Comparison of ENCODE assay signal across 22 cellular contexts in genomic region chr1:1577367-1578011, GRCh38. TPM values are rescaled to one million over a fixed set of nuclear protein-coding genes. Genes with fewer than 3 reads are reported as not detected.
A peak's percentile ranks its signal among the peaks of the same experiment; 100 is the strongest.
DNase-seq lines count a peak whose midpoint lies in the region; FAIRE-seq and TF ChIP-seq lines count a peak whose summit lies in the region.
"Had no signal": no experiment of that assay in that cellular context is flagged by ENCODE, and none has a peak within 500 bp of the region (broad histone marks: within the 10 kb centered on the region; RNA-seq: fewer than 3 reads in every experiment).

No MANE protein-coding gene starts in this region.

- no peaks in the 10 kb centered on the region for H3K36me3 ChIP-seq in colonic mucosa
- H3K36me3 ChIP-seq in osteoblast (ENCODE audit: insufficient read depth, low read length), result no peaks in the 10 kb centered on the region

- POLR2A ChIA-PET in activated CD4-positive, alpha-beta memory T cell treated with anti-CD3 and anti-CD28 coated beads, Interleukin-2, amount 10 ng/mL, durations not matched to agents 7 days and 5 days (lab: Charles Lee), result interaction anchor here (0.6 to 2.0 kb wide), 5 partner anchors 9 to 171 kb away, joined by 3 to 8 read pairs (median 4); partner anchors contain the start of gene MIB2

- DNase-seq in DMS53 (lab: John Stamatoyannopoulos, UW) (peak; percentile 67), DMS53 treated with DMSO at 0.1 percent for 48 hours (lab: John Stamatoyannopoulos, UW; ENCODE audit: unreplicated experiment) (no peak), NCI-H2196 (lab: John Stamatoyannopoulos, UW; ENCODE audit: unreplicated experiment) (peak; percentile 66), colonic mucosa (peak; percentile 56), osteoblast (ENCODE audit: insufficient read length, low spot score, missing footprints) (peak; percentile 15), frontal cortex (ENCODE audit: low spot score in 2 of 2) (no peak), GM12892 (ENCODE audit: insufficient read length) (no peak)
- DNase-seq in activated CD4-positive, alpha-beta memory T cell treated with anti-CD3 and anti-CD28 coated beads, Interleukin-2, amount 10 ng/mL, durations not matched to agents 7 days and 5 days, result no peak
- DNase-seq: 8988T; BE2C; CD4-positive, alpha-beta memory T cell; GDM1; HFFc6; NCI-H1092; NCI-H146; NCI-H2081; NCI-H446; NCI-H82 had no signal

- H3K4me1 ChIP-seq in colonic mucosa, result peaks cover 8% of the 10 kb centered on the region
- H3K4me1 ChIP-seq in osteoblast (ENCODE audit: insufficient read depth, low read length), result peaks cover 16% of the 10 kb centered on the region

- H2AFZ ChIP-seq in osteoblast (ENCODE audit: low read length), result no peak overlapping the region

- intact Hi-C loops in colonic mucosa (cut with DNase I), result no loop called here

- H3K36me3 Mint-ChIP-seq in activated CD4-positive, alpha-beta memory T cell treated with anti-CD3 and anti-CD28 coated beads, Interleukin-2, amount 10 ng/mL, durations not matched to agents 7 days and 5 days (ENCODE audit: low read depth), result peaks cover 9% of the 10 kb centered on the region

- H3K4me2 ChIP-seq in osteoblast (ENCODE audit: insufficient read depth, low read length), result no peak overlapping the region

- H3K4me3 ChIP-seq in colonic mucosa, result no peak overlapping the region
- no peak overlapping the region for H3K4me3 ChIP-seq in osteoblast (ENCODE audit: insufficient read depth, low read length)
- H3K4me3 ChIP-seq: GM12878, SK-N-MC had no signal

- H3K79me2 ChIP-seq in osteoblast (ENCODE audit: insufficient read depth, low read length), result peaks cover 22% of the 10 kb centered on the region

- peaks cover 20% of the 10 kb centered on the region for H3K4me1 Mint-ChIP-seq in activated CD4-positive, alpha-beta memory T cell treated with anti-CD3 and anti-CD28 coated beads, Interleukin-2, amount 10 ng/mL, durations not matched to agents 7 days and 5 days

- TF ChIP-seq POLR2A in GM12892 (IDR thresholded peaks at IDR 0.05; ENCODE audit: low read depth, low read length), result no peak

- no peak overlapping the region for H3K27ac Mint-ChIP-seq in activated CD4-positive, alpha-beta memory T cell treated with anti-CD3 and anti-CD28 coated beads, Interleukin-2, amount 10 ng/mL, durations not matched to agents 7 days and 5 days
- H3K27ac Mint-ChIP-seq: HFFc6 had no signal

- no peak overlapping the region for H3K4me3 Mint-ChIP-seq in activated CD4-positive, alpha-beta memory T cell treated with anti-CD3 and anti-CD28 coated beads, Interleukin-2, amount 10 ng/mL, durations not matched to agents 7 days and 5 days
- H3K4me3 Mint-ChIP-seq: CD4-positive, alpha-beta memory T cell; HFFc6 had no signal

- no peak overlapping the region for H3K27ac ChIP-seq in colonic mucosa
- H3K27ac ChIP-seq in osteoblast (ENCODE audit: low read depth, low read length), result no peak overlapping the region
- H3K27ac ChIP-seq: SK-N-MC had no signal

- CTCF ChIA-PET in activated CD4-positive, alpha-beta memory T cell treated with anti-CD3 and anti-CD28 coated beads, Interleukin-2, amount 10 ng/mL, durations not matched to agents 7 days and 5 days (lab: Charles Lee), result no interaction called here

- H4K20me1 ChIP-seq in osteoblast (ENCODE audit: insufficient read depth, low read length), result no peaks in the 10 kb centered on the region

- H3K27me3 Mint-ChIP-seq in activated CD4-positive, alpha-beta memory T cell treated with anti-CD3 and anti-CD28 coated beads, Interleukin-2, amount 10 ng/mL, durations not matched to agents 7 days and 5 days, result peaks cover 12% of the 10 kb centered on the region

- H3K9ac ChIP-seq in colonic mucosa (ENCODE audit: low read depth in 2 of 2, low read length in 2 of 2), result peak overlapping the region in 1 of 2 donors; percentile 32

- no peaks in the 10 kb centered on the region for H3K9me3 Mint-ChIP-seq in activated CD4-positive, alpha-beta memory T cell treated with anti-CD3 and anti-CD28 coated beads, Interleukin-2, amount 10 ng/mL, durations not matched to agents 7 days and 5 days
- H3K9me3 Mint-ChIP-seq: HFFc6 had no signal

- H3K27me3 ChIP-seq in colonic mucosa (no peaks in the 10 kb centered on the region), osteoblast (ENCODE audit: insufficient read depth, low read length) (peaks cover 10% of the 10 kb centered on the region)

- H3K9me3 ChIP-seq in colonic mucosa (no peaks in the 10 kb centered on the region), osteoblast (ENCODE audit: low read depth, low read length) (no peaks in the 10 kb centered on the region)
- H3K9me3 ChIP-seq: BE2C had no signal

- FAIRE-seq in frontal cortex (lab: Jason Lieb, UNC), result no peak
- no peak for FAIRE-seq in GM12892 (lab: Jason Lieb, UNC)
- FAIRE-seq: GM12878, GM18507, H1 had no signal

- TF ChIP-seq CTCF in colonic mucosa (IDR thresholded peaks at IDR 0.05), result no peak
- no peak for TF ChIP-seq CTCF in osteoblast (IDR thresholded peaks at IDR 0.05; ENCODE audit: extremely low read depth, low read depth, low read length)

RNA-seq across cellular contexts. Expression of gene SSU72, which starts 2.8 kb away (rescaled TPM):
- total RNA-seq in colonic mucosa (100 to 1,000 TPM; 120 to 175 TPM), osteoblast (67.2 and 73.1 TPM in 2 replicates), frontal cortex (34.2 TPM)
- total RNA-seq in activated CD4-positive, alpha-beta memory T cell treated with anti-CD3 and anti-CD28 coated beads, Interleukin-2, amount 10 ng/mL, durations not matched to agents 7 days and 5 days, result 100 to 1,000 TPM; 111 to 113 TPM
- 84.2 TPM for polyA plus RNA-seq in GM12892 (2012; ENCODE audit: missing spikeins)

RNA-seq across cellular contexts. Expression of gene FNDC10, which starts 22.4 kb away (rescaled TPM):
- total RNA-seq in colonic mucosa (1 to 10 TPM; 2.9 to 4.2 TPM), osteoblast (2.1 and 2.5 TPM in 2 replicates), frontal cortex (2.9 TPM)
- total RNA-seq in activated CD4-positive, alpha-beta memory T cell treated with anti-CD3 and anti-CD28 coated beads, Interleukin-2, amount 10 ng/mL, durations not matched to agents 7 days and 5 days, result 1 to 10 TPM; 2.6 to 2.7 TPM
- polyA plus RNA-seq in GM12892 (2012; ENCODE audit: missing spikeins), result 0.68 TPM

RNA-seq across cellular contexts. Expression of gene TMEM240, which starts 37.1 kb away (rescaled TPM):
- total RNA-seq in colonic mucosa, result under 1 TPM; 0.77 to 0.91 TPM
- 1.8 and 2.7 TPM in 2 replicates for total RNA-seq in osteoblast
- total RNA-seq in activated CD4-positive, alpha-beta memory T cell treated with anti-CD3 and anti-CD28 coated beads, Interleukin-2, amount 10 ng/mL, durations not matched to agents 7 days and 5 days, result under 1 TPM in 1 of 2 experiments, not detected in 1; 0.28 TPM
- 16.3 TPM for total RNA-seq in frontal cortex
- polyA plus RNA-seq in GM12892 (2012; ENCODE audit: missing spikeins), result not detected
- polyA plus RNA-seq: CD4-positive, alpha-beta memory T cell; GM12878 had no signal

RNA-seq across cellular contexts. Expression of gene MIB2, which starts 37.8 kb away (rescaled TPM):
- total RNA-seq in colonic mucosa (100 to 1,000 TPM in 1 of 2 donors, 10 to 100 TPM in 1; 57.0 to 121 TPM), osteoblast (74.0 and 80.7 TPM in 2 replicates), frontal cortex (45.7 TPM)
- total RNA-seq in activated CD4-positive, alpha-beta memory T cell treated with anti-CD3 and anti-CD28 coated beads, Interleukin-2, amount 10 ng/mL, durations not matched to agents 7 days and 5 days, result 10 to 100 TPM; 37.2 to 37.5 TPM
- 4.6 TPM for polyA plus RNA-seq in GM12892 (2012; ENCODE audit: missing spikeins)

RNA-seq across cellular contexts. Expression of gene MMP23B, which starts 54.5 kb away (rescaled TPM):
- total RNA-seq in colonic mucosa (1 to 10 TPM; 3.0 to 5.8 TPM), osteoblast (0.59 and 1.1 TPM in 2 replicates), frontal cortex (0.82 TPM)
- total RNA-seq in activated CD4-positive, alpha-beta memory T cell treated with anti-CD3 and anti-CD28 coated beads, Interleukin-2, amount 10 ng/mL, durations not matched to agents 7 days and 5 days, result 1 to 10 TPM in 1 of 2 experiments, under 1 TPM in 1; 0.63 to 2.4 TPM
- not detected for polyA plus RNA-seq in GM12892 (2012; ENCODE audit: missing spikeins)

Comparison
In these comparisons a context has a peak if more than half of its experiments do, and no peak if none do; other contexts are left out.
1. DNase-seq: peak in DMS53 (single experiment), NCI-H2196 (single experiment), colonic mucosa (single experiment) and osteoblast (single experiment); none in DMS53 treated with DMSO at 0.1 percent for 48 hours (single experiment), activated CD4-positive, alpha-beta memory T cell treated with anti-CD3 and anti-CD28 coated beads, Interleukin-2, amount 10 ng/mL, durations not matched to agents 7 days and 5 days (single experiment), frontal cortex (0 of 2) and GM12892 (single experiment).